Comparison of ENCODE assay signal across 8 cellular contexts in genomic region chr17:77127735-77128361, GRCh38. TPM values are rescaled to one million over a fixed set of nuclear protein-coding genes. Genes with fewer than 3 reads are reported as not detected.
DNase-seq lines count a peak whose midpoint lies in the region; TF ChIP-seq lines count a peak whose summit lies in the region.

No MANE protein-coding gene starts in this region.

- peaks cover 34% of the 10 kb centered on the region for H3K4me1 Mint-ChIP-seq in activated naive CD8-positive, alpha-beta T cell treated with anti-CD3 and anti-CD28 coated beads for 36 hours

- no peaks in the 10 kb centered on the region for H3K9me3 Mint-ChIP-seq in activated naive CD8-positive, alpha-beta T cell treated with anti-CD3 and anti-CD28 coated beads for 36 hours

- peaks cover 2% of the 10 kb centered on the region for H3K36me3 Mint-ChIP-seq in activated naive CD8-positive, alpha-beta T cell treated with anti-CD3 and anti-CD28 coated beads for 36 hours

- peak overlapping the region; percentile 73 for H3K4me3 Mint-ChIP-seq in activated naive CD8-positive, alpha-beta T cell treated with anti-CD3 and anti-CD28 coated beads for 36 hours

- intact Hi-C loops in lower leg skin (cut with DNase I; ENCODE audit: low total_unique reads): no loop called here

- H3K4me3 ChIP-seq in lower leg skin (ENCODE audit: low read depth, poor library complexity, severe bottlenecking): no peak overlapping the region

- H3K27ac Mint-ChIP-seq in activated naive CD8-positive, alpha-beta T cell treated with anti-CD3 and anti-CD28 coated beads for 36 hours: peak overlapping the region; percentile 87

- WGBS in lower leg skin, 2 donors: 45 to 54% methylated on average over 18 of the region's 18 CpGs

- DNase-seq in T follicular helper cell (ENCODE audit: low read depth) (peak; percentile 48), lower leg skin (ENCODE audit: low spot score in 2 of 2) (peak; percentile 65 to 90), NCI-H1694 treated with DMSO at 0.1 percent for 48 hours (lab: John Stamatoyannopoulos, UW) (no peak), NK-92 (lab: John Stamatoyannopoulos, UW; ENCODE audit: unreplicated experiment) (no peak), superior temporal gyrus (ENCODE audit: extremely low spot score) (no peak), NCI-H446 treated with DMSO at 0.1 percent for 48 hours (lab: John Stamatoyannopoulos, UW) (no peak)
- peak; percentile 79 for DNase-seq in activated naive CD8-positive, alpha-beta T cell treated with anti-CD3 and anti-CD28 coated beads for 36 hours
- peak; percentile 46 to 59 for DNase-seq in stimulated activated CD8-positive, alpha-beta memory T cell treated with anti-CD3 and anti-CD28 coated beads, Interleukin-15, amount 100 ng/mL, for 4 hours (ENCODE audit: low read depth in 2 of 2)

- no peak for TF ChIP-seq POLR2A in lower leg skin (IDR thresholded peaks at IDR 0.05)

- TF ChIP-seq CTCF in lower leg skin (IDR thresholded peaks at IDR 0.05): no peak

- H3K27me3 Mint-ChIP-seq in activated naive CD8-positive, alpha-beta T cell treated with anti-CD3 and anti-CD28 coated beads for 36 hours: no peaks in the 10 kb centered on the region

RNA-seq across cellular contexts. Expression of gene SEC14L1, which starts 12.9 kb away (rescaled TPM):
- total RNA-seq in activated naive CD8-positive, alpha-beta T cell treated with anti-CD3 and anti-CD28 coated beads for 36 hours: 10 to 100 TPM; 56.9 to 59.6 TPM
- total RNA-seq in lower leg skin: 10 to 100 TPM; 19.1 to 59.5 (median 46.3) TPM

Comparison
In these comparisons a context has a peak if more than half of its experiments do, and no peak if none do; other contexts are left out.
1. DNase-seq: peak in T follicular helper cell (single experiment), activated naive CD8-positive, alpha-beta T cell treated with anti-CD3 and anti-CD28 coated beads for 36 hours (single experiment), lower leg skin (2 of 2) and stimulated activated CD8-positive, alpha-beta memory T cell treated with anti-CD3 and anti-CD28 coated beads, Interleukin-15, amount 100 ng/mL, for 4 hours (2 of 2); none in NCI-H1694 treated with DMSO at 0.1 percent for 48 hours (single experiment), NK-92 (single experiment), superior temporal gyrus (single experiment) and NCI-H446 treated with DMSO at 0.1 percent for 48 hours (single experiment).